ENCODE assay signal across 22 cellular contexts in the genomic region with DNA sequence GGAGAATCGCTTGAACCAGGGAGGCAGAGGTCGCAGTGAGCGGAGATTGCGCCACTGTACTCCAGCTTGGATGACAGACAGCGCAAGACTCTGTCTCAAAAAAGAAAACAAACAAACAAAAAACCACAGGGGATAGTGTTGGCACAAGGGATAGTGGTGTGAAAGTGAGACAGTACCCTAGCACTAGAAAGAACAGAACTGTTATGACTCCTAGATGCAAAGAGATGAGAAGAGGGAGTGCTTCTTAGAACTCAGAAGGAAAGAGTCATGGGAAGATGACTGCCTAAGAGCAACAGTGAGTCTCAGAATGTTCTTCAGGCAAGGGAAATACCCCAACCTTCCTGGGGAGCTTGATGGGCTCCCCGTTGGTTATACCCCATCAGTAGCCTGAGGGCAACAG.
"Had no signal": no experiment of that assay in that cellular context is flagged by ENCODE, and none has a peak within 500 bp of the region (broad histone marks: within the 10 kb centered on the region; RNA-seq: fewer than 3 reads in every experiment).

No MANE protein-coding gene starts in this region.

- DNase-seq: Karpas-422, KG1, MM.1S, NCI-H1092 treated with DMSO at 0.1 percent for 48 hours, NCI-H1436, NCI-H187, NCI-H2029, NCI-H2081 treated with DMSO at 0.1 percent for 48 hours, NCI-H2171, NCI-H226, NCI-H446, NCI-H510A, NCI-H524 treated with DMSO at 0.1 percent for 48 hours, NCI-H69, NCI-H774, PC-3, SHP77, SK-N-SH, SW 1271, T-helper 1 cell had no signal

- H3K27ac ChIP-seq: RWPE1 had no signal

- ATAC-seq: Panc1, PC-3 had no signal

- H3K9me3 ChIP-seq: SK-N-SH had no signal
